In the genomic region with DNA sequence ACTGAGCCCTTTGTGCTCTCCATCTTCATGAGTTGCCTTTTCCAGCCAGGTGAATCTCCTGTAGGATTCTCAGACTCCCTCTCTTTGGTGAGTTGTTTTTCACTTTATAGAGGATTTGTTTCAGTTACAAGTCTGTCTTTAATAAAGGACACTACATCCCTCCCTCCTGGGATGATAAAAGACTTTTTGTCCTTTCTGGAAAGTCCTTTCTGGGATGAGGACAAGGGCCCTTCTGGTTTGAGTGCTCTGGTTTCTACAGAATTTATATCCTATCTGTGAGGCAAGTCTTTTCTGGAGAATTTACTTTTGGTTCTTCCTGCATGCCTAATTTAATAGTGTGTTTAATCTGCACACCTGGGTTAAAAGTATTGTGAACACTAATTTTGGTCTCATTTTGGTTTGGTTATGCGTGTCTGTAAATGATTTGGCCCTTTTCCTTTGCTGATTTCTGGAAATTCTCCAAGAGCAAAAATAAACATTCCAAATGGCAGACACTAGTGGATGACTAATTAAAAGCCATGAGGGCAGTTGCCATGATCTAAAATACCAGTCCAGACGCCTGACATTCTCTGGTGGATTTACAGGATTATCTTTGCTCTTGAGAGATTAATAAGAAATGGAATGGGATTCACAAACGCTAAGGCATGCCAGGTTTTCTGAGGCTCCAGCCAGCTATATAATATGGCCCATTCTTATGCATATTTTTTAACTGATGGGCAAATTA, we compare ENCODE assay signal across 1 cellular context.
TF ChIP-seq lines count a peak whose summit lies in the region.

No MANE protein-coding gene starts in this region.

TF ChIP-seq in HCT116, 20 proteins besides CTCF, POLR2A, EP300 and RAD21:
- TF ChIP-seq TCF7L2 (IDR thresholded peaks at IDR 0.05; ENCODE audit: borderline replicate concordance, extremely low read depth, insufficient read depth, insufficient read length): no peak
- TF ChIP-seq, protein P1, sequence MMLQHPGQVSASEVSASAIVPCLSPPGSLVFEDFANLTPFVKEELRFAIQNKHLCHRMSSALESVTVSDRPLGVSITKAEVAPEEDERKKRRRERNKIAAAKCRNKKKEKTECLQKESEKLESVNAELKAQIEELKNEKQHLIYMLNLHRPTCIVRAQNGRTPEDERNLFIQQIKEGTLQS (IDR thresholded peaks at IDR 0.05): no peak
- TF ChIP-seq FOSL1 (IDR thresholded peaks at IDR 0.05; ENCODE audit: low read depth): no peak
- TF ChIP-seq, protein P2, sequence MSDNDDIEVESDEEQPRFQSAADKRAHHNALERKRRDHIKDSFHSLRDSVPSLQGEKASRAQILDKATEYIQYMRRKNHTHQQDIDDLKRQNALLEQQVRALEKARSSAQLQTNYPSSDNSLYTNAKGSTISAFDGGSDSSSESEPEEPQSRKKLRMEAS (IDR thresholded peaks at IDR 0.05): no peak
- no peak for TF ChIP-seq ZNF274 (IDR thresholded peaks at IDR 0.05; ENCODE audit: low read depth, low read length)
- TF ChIP-seq ZFX (IDR thresholded peaks at IDR 0.05): no peak
- TF ChIP-seq, protein P3, sequence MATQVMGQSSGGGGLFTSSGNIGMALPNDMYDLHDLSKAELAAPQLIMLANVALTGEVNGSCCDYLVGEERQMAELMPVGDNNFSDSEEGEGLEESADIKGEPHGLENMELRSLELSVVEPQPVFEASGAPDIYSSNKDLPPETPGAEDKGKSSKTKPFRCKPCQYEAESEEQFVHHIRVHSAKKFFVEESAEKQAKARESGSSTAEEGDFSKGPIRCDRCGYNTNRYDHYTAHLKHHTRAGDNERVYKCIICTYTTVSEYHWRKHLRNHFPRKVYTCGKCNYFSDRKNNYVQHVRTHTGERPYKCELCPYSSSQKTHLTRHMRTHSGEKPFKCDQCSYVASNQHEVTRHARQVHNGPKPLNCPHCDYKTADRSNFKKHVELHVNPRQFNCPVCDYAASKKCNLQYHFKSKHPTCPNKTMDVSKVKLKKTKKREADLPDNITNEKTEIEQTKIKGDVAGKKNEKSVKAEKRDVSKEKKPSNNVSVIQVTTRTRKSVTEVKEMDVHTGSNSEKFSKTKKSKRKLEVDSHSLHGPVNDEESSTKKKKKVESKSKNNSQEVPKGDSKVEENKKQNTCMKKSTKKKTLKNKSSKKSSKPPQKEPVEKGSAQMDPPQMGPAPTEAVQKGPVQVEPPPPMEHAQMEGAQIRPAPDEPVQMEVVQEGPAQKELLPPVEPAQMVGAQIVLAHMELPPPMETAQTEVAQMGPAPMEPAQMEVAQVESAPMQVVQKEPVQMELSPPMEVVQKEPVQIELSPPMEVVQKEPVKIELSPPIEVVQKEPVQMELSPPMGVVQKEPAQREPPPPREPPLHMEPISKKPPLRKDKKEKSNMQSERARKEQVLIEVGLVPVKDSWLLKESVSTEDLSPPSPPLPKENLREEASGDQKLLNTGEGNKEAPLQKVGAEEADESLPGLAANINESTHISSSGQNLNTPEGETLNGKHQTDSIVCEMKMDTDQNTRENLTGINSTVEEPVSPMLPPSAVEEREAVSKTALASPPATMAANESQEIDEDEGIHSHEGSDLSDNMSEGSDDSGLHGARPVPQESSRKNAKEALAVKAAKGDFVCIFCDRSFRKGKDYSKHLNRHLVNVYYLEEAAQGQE (IDR thresholded peaks at IDR 0.05; ENCODE audit: low read depth): no peak
- TF ChIP-seq CBX3 (IDR thresholded peaks at IDR 0.05; ENCODE audit: low read depth): no peak
- no peak for TF ChIP-seq POLR2AphosphoS5 (IDR thresholded peaks at IDR 0.05; ENCODE audit: low read depth, low read length)
- TF ChIP-seq EGR1 (IDR thresholded peaks at IDR 0.05; ENCODE audit: low read depth): no peak
- TF ChIP-seq ELF1 (IDR thresholded peaks at IDR 0.05; ENCODE audit: borderline replicate concordance, low read depth): no peak
- TF ChIP-seq EZH2 (IDR thresholded peaks at IDR 0.05): no peak
- no peak for TF ChIP-seq SIN3A (IDR thresholded peaks at IDR 0.05; ENCODE audit: low read depth)
- TF ChIP-seq SP1 (IDR thresholded peaks at IDR 0.05; ENCODE audit: low read depth): no peak
- no peak for TF ChIP-seq CEBPB (IDR thresholded peaks at IDR 0.05; ENCODE audit: low read depth)
- TF ChIP-seq, protein P4, sequence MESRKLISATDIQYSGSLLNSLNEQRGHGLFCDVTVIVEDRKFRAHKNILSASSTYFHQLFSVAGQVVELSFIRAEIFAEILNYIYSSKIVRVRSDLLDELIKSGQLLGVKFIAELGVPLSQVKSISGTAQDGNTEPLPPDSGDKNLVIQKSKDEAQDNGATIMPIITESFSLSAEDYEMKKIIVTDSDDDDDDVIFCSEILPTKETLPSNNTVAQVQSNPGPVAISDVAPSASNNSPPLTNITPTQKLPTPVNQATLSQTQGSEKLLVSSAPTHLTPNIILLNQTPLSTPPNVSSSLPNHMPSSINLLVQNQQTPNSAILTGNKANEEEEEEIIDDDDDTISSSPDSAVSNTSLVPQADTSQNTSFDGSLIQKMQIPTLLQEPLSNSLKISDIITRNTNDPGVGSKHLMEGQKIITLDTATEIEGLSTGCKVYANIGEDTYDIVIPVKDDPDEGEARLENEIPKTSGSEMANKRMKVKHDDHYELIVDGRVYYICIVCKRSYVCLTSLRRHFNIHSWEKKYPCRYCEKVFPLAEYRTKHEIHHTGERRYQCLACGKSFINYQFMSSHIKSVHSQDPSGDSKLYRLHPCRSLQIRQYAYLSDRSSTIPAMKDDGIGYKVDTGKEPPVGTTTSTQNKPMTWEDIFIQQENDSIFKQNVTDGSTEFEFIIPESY (IDR thresholded peaks at IDR 0.05; ENCODE audit: extremely low read depth, insufficient replicate concordance, low read length): no peak
- no peak for TF ChIP-seq EZH2phosphoT487 (IDR thresholded peaks at IDR 0.05; ENCODE audit: borderline replicate concordance)
- TF ChIP-seq YY1 (IDR thresholded peaks at IDR 0.05; ENCODE audit: extremely low read depth, insufficient replicate concordance, low read depth, low read length): no peak
